ENCODE assay signal across 17 cellular contexts in the genomic region with DNA sequence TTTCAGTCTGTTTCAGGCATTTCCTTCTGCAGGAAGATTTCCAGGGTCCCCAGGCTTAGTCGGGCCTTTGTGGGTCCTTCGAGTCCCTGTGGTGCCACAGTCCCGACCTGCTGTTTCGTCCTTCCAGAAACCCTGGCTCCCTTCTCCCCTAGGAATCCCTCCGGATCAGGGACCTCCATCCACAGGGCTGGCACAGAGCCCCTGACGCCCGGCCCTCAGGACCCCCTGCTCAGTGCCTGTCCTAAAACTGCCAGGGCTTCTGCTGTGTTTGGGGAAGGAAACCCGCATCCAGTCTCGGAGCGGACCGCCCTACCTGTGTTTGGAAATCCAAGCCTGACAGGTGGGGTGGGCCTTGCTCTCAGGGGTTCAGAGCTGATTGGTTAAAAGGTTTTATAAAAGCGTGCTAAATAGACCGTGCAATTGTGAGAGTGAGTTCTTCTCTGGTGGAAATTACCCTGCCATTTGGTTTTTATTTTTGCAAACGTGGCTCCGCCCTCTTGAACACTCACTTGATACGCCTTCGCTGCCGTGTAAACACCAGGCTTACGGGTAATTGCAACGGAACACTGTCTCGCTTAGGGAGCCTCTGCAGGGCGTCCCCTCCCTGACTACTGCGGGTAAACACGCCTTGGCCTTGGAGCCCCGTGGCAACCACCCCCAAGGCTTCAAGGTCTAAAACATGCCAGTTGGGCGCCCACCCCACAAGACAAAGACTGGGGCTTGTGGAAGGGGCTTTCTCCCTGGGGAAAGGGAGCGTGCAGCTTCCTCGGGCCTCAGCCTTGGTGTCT.
DNase-seq lines count a peak whose midpoint lies in the region; ATAC-seq, FAIRE-seq and TF ChIP-seq lines count a peak whose summit lies in the region.
"Had no signal": no experiment of that assay in that cellular context is flagged by ENCODE, and none has a peak within 500 bp of the region (broad histone marks: within the 10 kb centered on the region; RNA-seq: fewer than 3 reads in every experiment).

No MANE protein-coding gene starts in this region.

- no peak overlapping the region for H3K4me3 Mint-ChIP-seq in activated CD4-positive, alpha-beta T cell treated with anti-CD3 and anti-CD28 coated beads, Interleukin-2, amount 10 ng/mL, durations not matched to agents 24 days and 14 days
- H3K4me3 Mint-ChIP-seq in type B pancreatic cell (no peak overlapping the region), neural progenitor cell (no peak overlapping the region)
- H3K4me3 Mint-ChIP-seq: T-cell had no signal

- peaks cover 3% of the 10 kb centered on the region for H3K9me3 Mint-ChIP-seq in activated CD4-positive, alpha-beta T cell treated with anti-CD3 and anti-CD28 coated beads, Interleukin-2, amount 10 ng/mL, durations not matched to agents 24 days and 14 days
- no peaks in the 10 kb centered on the region for H3K9me3 Mint-ChIP-seq in type B pancreatic cell
- H3K9me3 Mint-ChIP-seq in neural progenitor cell: peaks cover 9% of the 10 kb centered on the region

- H3K9ac ChIP-seq in K562 (ENCODE audit: insufficient read depth in 1 of 2, low read depth in 2 of 2, low read length in 2 of 2) (no peak overlapping the region), neural progenitor cell (no peak overlapping the region)
- H3K9ac ChIP-seq: BLaER1, KMS-11 had no signal

- BruUV-seq in K562 (replicated peaks; lab: Mats Ljungman, UMichigan): no TSS peak

- POLR2A ChIA-PET in K562 (lab: Yijun Ruan, JAX): no interaction called here

- H3K27me3 Mint-ChIP-seq in activated CD4-positive, alpha-beta T cell treated with anti-CD3 and anti-CD28 coated beads, Interleukin-2, amount 10 ng/mL, durations not matched to agents 24 days and 14 days: peaks cover 3% of the 10 kb centered on the region
- H3K27me3 Mint-ChIP-seq in type B pancreatic cell (peaks cover 2% of the 10 kb centered on the region), neural progenitor cell (ENCODE audit: insufficient read depth, low read depth) (peaks cover 5% of the 10 kb centered on the region)

- H3K4me3 ChIP-seq in K562 (no peak overlapping the region), prostate gland (no peak overlapping the region), neural progenitor cell (no peak overlapping the region)
- H3K4me3 ChIP-seq: BLaER1 had no signal

- no peak for TF ChIP-seq RAD21 in K562 (CRISPR knock-in tag; conservative IDR thresholded peaks at IDR 0.05 in 1 of 2, IDR thresholded peaks at IDR 0.05 in 1 of 2)

- peaks cover 18 to 31% of the 10 kb centered on the region in 2 experiments; a peak in 4 of 5 replicates for H3K27me3 ChIP-seq in K562 (ENCODE audit: control insufficient read depth in 2 of 2, insufficient read depth in 2 of 2, low read length in 2 of 2)
- H3K27me3 ChIP-seq in prostate gland (replicated peaks; ENCODE audit: insufficient read depth): no peaks in the 10 kb centered on the region
- no peaks in the 10 kb centered on the region for H3K27me3 ChIP-seq in neural progenitor cell
- H3K27me3 ChIP-seq: BLaER1 had no signal

- H3K36me3 Mint-ChIP-seq in activated CD4-positive, alpha-beta T cell treated with anti-CD3 and anti-CD28 coated beads, Interleukin-2, amount 10 ng/mL, durations not matched to agents 24 days and 14 days (ENCODE audit: low read depth): no peaks in the 10 kb centered on the region
- no peaks in the 10 kb centered on the region for H3K36me3 Mint-ChIP-seq in type B pancreatic cell
- H3K36me3 Mint-ChIP-seq in neural progenitor cell: no peaks in the 10 kb centered on the region
- H3K36me3 Mint-ChIP-seq: T-cell had no signal

- H3K4me1 Mint-ChIP-seq in activated CD4-positive, alpha-beta T cell treated with anti-CD3 and anti-CD28 coated beads, Interleukin-2, amount 10 ng/mL, durations not matched to agents 24 days and 14 days: no peaks in the 10 kb centered on the region
- no peaks in the 10 kb centered on the region for H3K4me1 Mint-ChIP-seq in type B pancreatic cell (ENCODE audit: unreplicated experiment)
- H3K4me1 Mint-ChIP-seq in neural progenitor cell: no peaks in the 10 kb centered on the region
- H3K4me1 Mint-ChIP-seq: T-cell had no signal

- no peaks in the 10 kb centered on the region for H4K20me1 ChIP-seq in K562 (replicated peaks; ENCODE audit: control insufficient read depth, insufficient read depth, low read length)
- H4K20me1 ChIP-seq in neural progenitor cell (ENCODE audit: low read depth): no peaks in the 10 kb centered on the region
- H4K20me1 ChIP-seq: BLaER1 had no signal

- in situ Hi-C loops in K562 (cut with MboI): loop anchor here (25.0 kb wide), 1 partner anchor 515 kb away; no protein-coding TSS in a partner anchor

- no peaks in the 10 kb centered on the region for H3K36me3 ChIP-seq in K562 (ENCODE audit: control insufficient read depth, insufficient read depth, low read length)
- no peaks in the 10 kb centered on the region for H3K36me3 ChIP-seq in prostate gland
- H3K36me3 ChIP-seq in neural progenitor cell: no peaks in the 10 kb centered on the region
- H3K36me3 ChIP-seq: BLaER1, WERI-Rb-1 had no signal

- H3K9me3 ChIP-seq in K562 (replicated peaks; ENCODE audit: control insufficient read depth, insufficient read depth, low read depth, low read length): 0 out of 2 replicates have a peak, but pooled peaks cover 1% of the 10 kb centered on the region
- H3K9me3 ChIP-seq in prostate gland: no peaks in the 10 kb centered on the region
- no peaks in the 10 kb centered on the region for H3K9me3 ChIP-seq in neural progenitor cell (ENCODE audit: low read depth)

- ATAC-seq in K562: peak; percentile 77
- ATAC-seq: left lobe of liver, T-cell had no signal

- H3K9me1 ChIP-seq in K562 (ENCODE audit: control insufficient read depth, insufficient read depth, low read length): no peaks in the 10 kb centered on the region

- H3K79me2 ChIP-seq in K562 (ENCODE audit: control insufficient read depth, insufficient read depth, low read length) (no peaks in the 10 kb centered on the region), neural progenitor cell (ENCODE audit: low read depth) (no peaks in the 10 kb centered on the region)

- no peak for FAIRE-seq in K562 (lab: Jason Lieb, UNC)

- no peak for TF ChIP-seq POLR2A in K562 (conservative IDR thresholded peaks at IDR 0.05)
- no peak for TF ChIP-seq POLR2A in prostate gland (IDR thresholded peaks at IDR 0.05)

- intact Hi-C loops in activated CD4-positive, alpha-beta T cell treated with anti-CD3 and anti-CD28 coated beads, Interleukin-2, amount 10 ng/mL, durations not matched to agents 24 days and 14 days (cut with micrococcal nuclease): no loop called here
- intact Hi-C loops in K562 (cut with micrococcal nuclease) (no loop called here), prostate gland (cut with DNase I) (no loop called here)

- TF ChIP-seq CTCF in K562 (IDR thresholded peaks at IDR 0.05 in 2 of 3, conservative IDR thresholded peaks at IDR 0.05 in 1 of 3; ENCODE audit: insufficient read depth in 2 of 3, low read depth in 1 of 3, low read length in 3 of 3) (no peak), type B pancreatic cell (conservative IDR thresholded peaks at IDR 0.05) (no peak), prostate gland (IDR thresholded peaks at IDR 0.05) (no peak), neural progenitor cell (IDR thresholded peaks at IDR 0.05) (no peak)

- peaks cover 0 to 6% of the 10 kb centered on the region in 2 experiments; a peak in 1 of 5 replicates for H3K4me1 ChIP-seq in K562 (replicated peaks in 1 of 2; ENCODE audit: control insufficient read depth in 2 of 2, insufficient read depth in 2 of 2, low read length in 2 of 2)
- H3K4me1 ChIP-seq in prostate gland (replicated peaks): no peaks in the 10 kb centered on the region
- H3K4me1 ChIP-seq in neural progenitor cell: no peaks in the 10 kb centered on the region

- H3F3A ChIP-seq in neural progenitor cell (ENCODE audit: low read depth): no peaks in the 10 kb centered on the region

- CTCF ChIA-PET in K562 (lab: Yijun Ruan, JAX; ENCODE audit: low intra/inter-chr PET ratio): no interaction called here

- H3K4me2 ChIP-seq in K562 (ENCODE audit: insufficient read depth, low read length) (no peak overlapping the region; the same call in 1 of the 2 replicates), neural progenitor cell (no peak overlapping the region)
- H3K4me2 ChIP-seq: KMS-11 had no signal

- H2AFZ ChIP-seq in K562 (ENCODE audit: low read depth, low read length) (peak overlapping the region; percentile 51; the same call in 1 of the 2 replicates), neural progenitor cell (replicated peaks) (no peak overlapping the region)

- peak; percentile 42 for DNase-seq in activated CD4-positive, alpha-beta T cell treated with anti-CD3 and anti-CD28 coated beads, Interleukin-2, amount 10 ng/mL, durations not matched to agents 24 days and 14 days
- DNase-seq in activated CD4-positive, alpha-beta T cell treated with anti-CD3 and anti-CD28 coated beads for 4 hours: no peak
- DNase-seq in NCI-H2081 treated with DMSO at 0.1 percent for 48 hours (lab: John Stamatoyannopoulos, UW) (peak; percentile 91), K562 (ENCODE audit: extremely low read depth in 1 of 4, low spot score in 3 of 4) (peak in 1 of 4 experiments; percentile 6), type B pancreatic cell (ENCODE audit: extremely low spot score, unreplicated experiment) (peak; percentile 60), NCI-H1105 (lab: John Stamatoyannopoulos, UW) (no peak), prostate gland (ENCODE audit: low spot score) (no peak), neural progenitor cell (ENCODE audit: low spot score) (no peak)
- DNase-seq: amygdala, foreskin melanocyte, Right ventricle myocardium superior, T-cell, WERI-Rb-1 had no signal

- TF ChIP-seq EP300 in K562 (IDR thresholded peaks at IDR 0.05; ENCODE audit: low read length): no peak

- H3K27ac Mint-ChIP-seq in activated CD4-positive, alpha-beta T cell treated with anti-CD3 and anti-CD28 coated beads, Interleukin-2, amount 10 ng/mL, durations not matched to agents 24 days and 14 days: no peak overlapping the region
- H3K27ac Mint-ChIP-seq in type B pancreatic cell (no peak overlapping the region), neural progenitor cell (no peak overlapping the region)
- H3K27ac Mint-ChIP-seq: T-cell had no signal

- WGBS in K562 (ENCODE audit: insufficient coverage, low coverage, missing lambda C conversion rate): 2% methylated on average over 28 of the region's 28 CpGs
- 62% methylated on average over 28 of the region's 28 CpGs for WGBS in prostate gland

- H3K27ac ChIP-seq in K562 (ENCODE audit: extremely low read depth, low read depth, low read length) (no peak overlapping the region), prostate gland (no peak overlapping the region), neural progenitor cell (no peak overlapping the region)
- H3K27ac ChIP-seq: 22Rv1, KMS-11, WERI-Rb-1 had no signal

TF ChIP-seq in K562, 482 proteins besides CTCF, POLR2A, EP300 and RAD21 (continues in another document):
- TF ChIP-seq HNRNPK (IDR thresholded peaks at IDR 0.05; ENCODE audit: low read depth, low read length, poor library complexity, severe bottlenecking) (no peak), KDM1A (IDR thresholded peaks at IDR 0.05) (no peak), CCAR2 (IDR thresholded peaks at IDR 0.05; ENCODE audit: low read depth, low read length) (no peak), ZNF324 (CRISPR knock-in tag; IDR thresholded peaks at IDR 0.05) (no peak), CSDE1 (IDR thresholded peaks at IDR 0.05) (no peak), MAZ (CRISPR knock-in tag; conservative IDR thresholded peaks at IDR 0.05 in 1 of 2, IDR thresholded peaks at IDR 0.05 in 1 of 2) (no peak), CREB1 (IDR thresholded peaks at IDR 0.05) (no peak), CREB1 (CRISPR knock-in tag; IDR thresholded peaks at IDR 0.05) (no peak)

Comparison
In these comparisons a context has a peak if more than half of its experiments do, and no peak if none do; other contexts are left out.
1. DNase-seq: peak in activated CD4-positive, alpha-beta T cell treated with anti-CD3 and anti-CD28 coated beads, Interleukin-2, amount 10 ng/mL, durations not matched to agents 24 days and 14 days (single experiment), NCI-H2081 treated with DMSO at 0.1 percent for 48 hours (single experiment) and type B pancreatic cell (single experiment); none in activated CD4-positive, alpha-beta T cell treated with anti-CD3 and anti-CD28 coated beads for 4 hours (0 of 2), NCI-H1105 (single experiment), prostate gland (single experiment) and neural progenitor cell (single experiment).